ENCODE assay signal across 13 cellular contexts in the genomic region with DNA sequence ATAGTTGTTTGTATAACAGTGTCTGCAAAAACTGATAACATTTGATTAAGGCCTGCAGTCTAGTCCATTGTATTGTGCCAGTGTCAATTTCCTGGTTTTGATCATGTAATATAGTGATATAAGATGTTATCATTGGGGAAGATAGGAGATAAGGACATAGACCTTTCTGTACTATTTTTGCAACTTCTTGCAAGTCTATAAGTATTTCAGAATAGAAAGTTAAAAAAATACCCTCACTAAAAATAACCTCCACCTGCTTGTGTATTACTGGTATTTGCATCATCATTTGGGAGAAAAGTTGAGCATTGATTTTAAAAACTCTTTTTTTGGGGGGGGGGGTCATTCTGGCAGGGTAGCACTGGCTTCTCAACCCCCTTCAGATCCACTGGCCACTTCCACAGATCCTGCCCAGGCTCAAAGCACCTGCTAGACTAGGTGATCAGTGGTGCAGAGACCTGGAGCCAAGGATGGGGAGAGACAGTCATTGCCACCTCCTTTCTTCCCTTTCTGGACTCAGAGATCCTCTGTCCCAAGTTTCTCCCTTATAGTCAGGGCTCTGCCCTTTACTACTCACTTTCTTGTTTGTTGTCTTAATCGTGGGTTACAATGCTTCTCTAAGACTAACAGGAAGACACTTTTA.
DNase-seq lines count a peak whose midpoint lies in the region; ATAC-seq and TF ChIP-seq lines count a peak whose summit lies in the region.
"Had no signal": no experiment of that assay in that cellular context is flagged by ENCODE, and none has a peak within 500 bp of the region (broad histone marks: within the 10 kb centered on the region; RNA-seq: fewer than 3 reads in every experiment).

No MANE protein-coding gene starts in this region.

- peaks cover 40% of the 10 kb centered on the region for H3K4me1 ChIP-seq in KMS-11 (ENCODE audit: low read depth, poor library complexity, severe bottlenecking)
- H3K4me1 ChIP-seq: breast epithelium, pancreas had no signal

- CTCF ChIA-PET in activated CD4-positive, alpha-beta T cell treated with anti-CD3 and anti-CD28 coated beads for 36 hours (lab: Charles Lee), result interaction anchor here (0.7 to 2.1 kb wide), 18 partner anchors 33 to 328 kb away, joined by 3 to 22 read pairs (median 4); no protein-coding TSS in a partner anchor

- H3K9me3 Mint-ChIP-seq in activated CD4-positive, alpha-beta T cell treated with anti-CD3 and anti-CD28 coated beads for 36 hours (ENCODE audit: low read depth), result peaks cover 9% of the 10 kb centered on the region
- H3K9me3 Mint-ChIP-seq: immature natural killer cell had no signal

- no peaks in the 10 kb centered on the region for H3K27me3 ChIP-seq in KMS-11 (ENCODE audit: insufficient read depth, low read depth)
- H3K27me3 ChIP-seq: breast epithelium, pancreas had no signal

- ATAC-seq in activated CD4-positive, alpha-beta T cell treated with anti-CD3 and anti-CD28 coated beads for 36 hours, result no peak
- ATAC-seq in GM18498 (IDR thresholded peaks at IDR 0.05; ENCODE audit: unreplicated experiment), result peak; percentile 20

- H3K4me3 ChIP-seq in KMS-11 (IDR thresholded peaks at IDR 0.05; ENCODE audit: insufficient read depth, low read depth, low read length), result no peak overlapping the region
- H3K4me3 ChIP-seq: breast epithelium, mucosa of descending colon, pancreas, SK-N-MC had no signal

- peaks cover 76% of the 10 kb centered on the region for H3K4me1 Mint-ChIP-seq in activated CD4-positive, alpha-beta T cell treated with anti-CD3 and anti-CD28 coated beads for 36 hours
- H3K4me1 Mint-ChIP-seq: immature natural killer cell had no signal

- TF ChIP-seq CTCF in KMS-11 (conservative IDR thresholded peaks at IDR 0.05; ENCODE audit: low read depth, low read length), result no peak

- intact Hi-C loops in activated CD4-positive, alpha-beta T cell treated with anti-CD3 and anti-CD28 coated beads for 36 hours (cut with DNase I, micrococcal nuclease), result loop anchor here (1.0 to 10.0 kb wide), 11 partner anchors 55 to 850 kb away; a partner anchor contains a TSS

- POLR2A ChIA-PET in activated CD4-positive, alpha-beta T cell treated with anti-CD3 and anti-CD28 coated beads for 36 hours (lab: Charles Lee), result no interaction called here

- H3K36me3 ChIP-seq in KMS-11 (ENCODE audit: insufficient read depth), result no peaks in the 10 kb centered on the region
- H3K36me3 ChIP-seq: breast epithelium, pancreas had no signal

- H3K79me2 ChIP-seq in KMS-11 (ENCODE audit: insufficient read depth, low read depth), result no peaks in the 10 kb centered on the region

- H3K27me3 Mint-ChIP-seq in activated CD4-positive, alpha-beta T cell treated with anti-CD3 and anti-CD28 coated beads for 36 hours, result no peaks in the 10 kb centered on the region

- peak overlapping the region; percentile 84 for H3K27ac Mint-ChIP-seq in activated CD4-positive, alpha-beta T cell treated with anti-CD3 and anti-CD28 coated beads for 36 hours
- H3K27ac Mint-ChIP-seq: immature natural killer cell had no signal

- H2AFZ ChIP-seq in KMS-11 (ENCODE audit: low read depth), result no peak overlapping the region

- no peak overlapping the region for H3K9ac ChIP-seq in KMS-11

- H3K27ac ChIP-seq in KMS-11, result no peak overlapping the region
- H3K27ac ChIP-seq: pancreas, SK-N-MC had no signal

- H3K4me3 Mint-ChIP-seq in activated CD4-positive, alpha-beta T cell treated with anti-CD3 and anti-CD28 coated beads for 36 hours, result no peak overlapping the region
- H3K4me3 Mint-ChIP-seq: immature natural killer cell had no signal

- H3K4me2 ChIP-seq in KMS-11, result 0 out of 2 replicates have a peak overlapping the region, but pooled peaks have one; percentile 26

- peaks cover 13% of the 10 kb centered on the region for H3K36me3 Mint-ChIP-seq in activated CD4-positive, alpha-beta T cell treated with anti-CD3 and anti-CD28 coated beads for 36 hours (ENCODE audit: low read depth)
- H3K36me3 Mint-ChIP-seq: immature natural killer cell had no signal

- no peak for DNase-seq in activated CD4-positive, alpha-beta T cell treated with anti-CD3 and anti-CD28 coated beads for 36 hours
- DNase-seq in activated CD4-positive, alpha-beta T cell treated with anti-CD3 and anti-CD28 coated beads for 1 hour, result no peak
- peak; percentile 13 for DNase-seq in dermis blood vessel endothelial cell
- DNase-seq in HuH-7 (ENCODE audit: low spot score), result no peak
- DNase-seq in activated effector memory CD4-positive, alpha-beta T cell treated with Interleukin-2 at 50 U/mL for 16 hours, result no peak
- DNase-seq in HPDE6-E6E7 (ENCODE audit: extremely low spot score), result no peak

- H4K20me1 ChIP-seq in KMS-11 (ENCODE audit: insufficient read depth), result no peaks in the 10 kb centered on the region
